Comparison of ENCODE assay signal across 10 cellular contexts in genomic region chr15:78006567-78007205, GRCh38.
A peak's percentile ranks its signal among the peaks of the same experiment; 100 is the strongest.
DNase-seq lines count a peak whose midpoint lies in the region; ATAC-seq and TF ChIP-seq lines count a peak whose summit lies in the region.
"Had no signal": no experiment of that assay in that cellular context is flagged by ENCODE, and none has a peak within 500 bp of the region (broad histone marks: within the 10 kb centered on the region; RNA-seq: fewer than 3 reads in every experiment).

No MANE protein-coding gene starts in this region.

- peaks cover 6% of the 10 kb centered on the region for H3K36me3 Mint-ChIP-seq in T-helper 17 cell (ENCODE audit: low read depth)

- DNase-seq in IMR-90, result no peak
- DNase-seq in T-helper 17 cell, result no peak
- peak; percentile 35 for DNase-seq in islet precursor cell
- no peak for DNase-seq in sigmoid colon
- no peak for DNase-seq in Peyer's patch
- DNase-seq in tibial artery, result no peak
- DNase-seq in RKO (ENCODE audit: low spot score), result no peak
- DNase-seq: CD8-positive, alpha-beta T cell; NCI-H1092 had no signal

- no peak overlapping the region for H3K56ac ChIP-seq in IMR-90 (ENCODE audit: extremely low read depth, insufficient read depth, low read length)

- H3K4me1 ChIP-seq in IMR-90 (ENCODE audit: control insufficient read depth, insufficient read depth, low read length) (peaks cover 18% of the 10 kb centered on the region), sigmoid colon (peaks cover 0 to 56% (median 51%) of the 10 kb centered on the region in 4 donors), Peyer's patch (peaks cover 0 to 29% (median 0%) of the 10 kb centered on the region in 4 donors), tibial artery (peaks cover 0 to 52% (median 39%) of the 10 kb centered on the region in 4 donors)

- no peak overlapping the region for H4K8ac ChIP-seq in IMR-90 (ENCODE audit: low read depth in 2 of 2, low read length in 2 of 2)

- H3K36me3 ChIP-seq in IMR-90 (ENCODE audit: control insufficient read depth, insufficient read depth, low read length) (peaks cover 51% of the 10 kb centered on the region), sigmoid colon (peaks cover 11 to 45% (median 13%) of the 10 kb centered on the region in 4 donors), Peyer's patch (peaks cover 0 to 87% (median 0%) of the 10 kb centered on the region in 3 donors), tibial artery (peaks cover 35 to 75% (median 66%) of the 10 kb centered on the region in 3 donors)
- H3K36me3 ChIP-seq: ovary had no signal

- 0 out of 2 replicates have a peak overlapping the region, but pooled peaks have one; percentile 15 for H3K4ac ChIP-seq in IMR-90 (ENCODE audit: low read depth, low read length)

- no peak overlapping the region for H3K4me3 ChIP-seq in IMR-90 (ENCODE audit: insufficient read depth, low read depth, low read length)
- H3K4me3 ChIP-seq in sigmoid colon, result no peak overlapping the region
- no peak overlapping the region for H3K4me3 ChIP-seq in Peyer's patch
- no peak overlapping the region for H3K4me3 ChIP-seq in tibial artery
- H3K4me3 ChIP-seq: ovary had no signal

- peaks cover 19 to 63% of the 10 kb centered on the region in 2 experiments; a peak in 3 of 4 replicates for H3K79me1 ChIP-seq in IMR-90 (ENCODE audit: low read depth in 1 of 2, low read length in 2 of 2)

- no peak overlapping the region for H4K91ac ChIP-seq in IMR-90 (ENCODE audit: insufficient read depth, low read depth, low read length)

- no peak overlapping the region for H3K4me2 ChIP-seq in IMR-90 (ENCODE audit: low read depth, low read length)

- in situ Hi-C loops in IMR-90 (cut with MboI; ENCODE audit: low sequenced_read_pairs), result no loop called here

- peaks cover 29% of the 10 kb centered on the region for H3K4me1 Mint-ChIP-seq in T-helper 17 cell

- TF ChIP-seq CTCF in IMR-90 (conservative IDR thresholded peaks at IDR 0.05; ENCODE audit: low read depth, low read length), result no peak
- no peak for TF ChIP-seq CTCF in sigmoid colon (IDR thresholded peaks at IDR 0.05)
- no peak for TF ChIP-seq CTCF in Peyer's patch (IDR thresholded peaks at IDR 0.05)
- no peak for TF ChIP-seq CTCF in tibial artery (IDR thresholded peaks at IDR 0.05)

- no TSS peak for BruUV-seq in IMR-90 (replicated peaks; lab: Mats Ljungman, UMichigan)

- H3K4me3 Mint-ChIP-seq in T-helper 17 cell, result no peak overlapping the region
- H3K4me3 Mint-ChIP-seq: CD8-positive, alpha-beta T cell had no signal

- peak overlapping the region; percentile 90 for H3K27ac Mint-ChIP-seq in T-helper 17 cell

- no peak overlapping the region for H2BK120ac ChIP-seq in IMR-90 (ENCODE audit: low read depth, low read length)

- H3K9me3 ChIP-seq in IMR-90 (ENCODE audit: control insufficient read depth, insufficient read depth, low read length) (no peaks in the 10 kb centered on the region), T-helper 17 cell (ENCODE audit: control insufficient read depth, low read length, poor library complexity, severe bottlenecking) (no peaks in the 10 kb centered on the region), sigmoid colon (no peaks in the 10 kb centered on the region), Peyer's patch (no peaks in the 10 kb centered on the region), tibial artery (no peaks in the 10 kb centered on the region)
- H3K9me3 ChIP-seq: ovary had no signal

- CTCF ChIA-PET in IMR-90 (lab: Yijun Ruan, JAX), result interaction anchor here (1.5 kb wide), 1 partner anchor 42 kb away, joined by 3 read pairs; no protein-coding TSS in a partner anchor

- ATAC-seq in IMR-90 (ENCODE audit: low read depth), result no peak
- ATAC-seq in T-helper 17 cell, result no peak
- ATAC-seq: CD8-positive, alpha-beta T cell had no signal

- TF ChIP-seq RAD21 in IMR-90 (IDR thresholded peaks at IDR 0.05; ENCODE audit: low read length), result no peak

- H2BK20ac ChIP-seq in IMR-90 (ENCODE audit: low read depth, low read length), result no peak overlapping the region

- H2AK9ac ChIP-seq in IMR-90 (replicated peaks; ENCODE audit: low read depth, low read length, poor library complexity), result no peak overlapping the region

- H3K27ac ChIP-seq in IMR-90 (ENCODE audit: insufficient read depth, low read length) (no peak overlapping the region), sigmoid colon (peak overlapping the region in 3 of 4 donors; percentile 44 to 78 (median 74)), Peyer's patch (no peak overlapping the region), tibial artery (peak overlapping the region in 1 of 2 donors; percentile 10)

- no peak overlapping the region for H2BK15ac ChIP-seq in IMR-90 (ENCODE audit: low read depth, low read length)

- H2AFZ ChIP-seq in IMR-90 (replicated peaks; ENCODE audit: low read length, poor library complexity), result no peak overlapping the region

- dilution Hi-C loops in IMR-90 (cut with HindIII; ENCODE audit: low sequenced_read_pairs, unreplicated experiment), result no loop called here

- H3K27me3 ChIP-seq in IMR-90 (ENCODE audit: control insufficient read depth, insufficient read depth, low read length) (no peaks in the 10 kb centered on the region), sigmoid colon (no peaks in the 10 kb centered on the region), Peyer's patch (no peaks in the 10 kb centered on the region), tibial artery (no peaks in the 10 kb centered on the region)
- H3K27me3 ChIP-seq: ovary had no signal

- H4K5ac ChIP-seq in IMR-90 (ENCODE audit: low read depth, low read length), result no peak overlapping the region

- peaks cover 14% of the 10 kb centered on the region for H3K9me1 ChIP-seq in IMR-90 (ENCODE audit: insufficient read depth, low read length)

- no peaks in the 10 kb centered on the region for H3K27me3 Mint-ChIP-seq in T-helper 17 cell

- intact Hi-C loops in IMR-90 (cut with micrococcal nuclease), result loop anchor here (5.0 kb wide), 3 partner anchors 41 to 86 kb away; partner anchors contain the start of gene SH2D7
- intact Hi-C loops in sigmoid colon (cut with DNase I), result loop anchor here (2.0 to 5.0 kb wide), 3 partner anchors 41 to 236 kb away; partner anchors contain the start of gene TBC1D2B
- intact Hi-C loops in tibial artery (cut with DNase I; ENCODE audit: low total_unique reads), result no loop called here

- WGBS in IMR-90 (ENCODE audit: extremely low coverage in 2 of 2, insufficient read length in 1 of 2), 2 experiments, result 96% methylated on average over 9 of the region's 13 CpGs; no CpG with 5 or more reads in 1 of the 2 experiments
- 58 to 79% methylated on average over 13 of the region's 13 CpGs for WGBS in sigmoid colon, 2 donors

- no peak overlapping the region for H3K23ac ChIP-seq in IMR-90 (ENCODE audit: low read depth, low read length)

- TF ChIP-seq POLR2A in IMR-90 (IDR thresholded peaks at IDR 0.05; ENCODE audit: low read depth, low read length) (no peak), sigmoid colon (IDR thresholded peaks at IDR 0.05) (no peak), Peyer's patch (IDR thresholded peaks at IDR 0.05) (no peak)

- H3K9ac ChIP-seq in IMR-90 (ENCODE audit: low read depth, low read length), result no peak overlapping the region

- peak overlapping the region; percentile 18; the same call in 1 of the 2 replicates for H2AK5ac ChIP-seq in IMR-90 (ENCODE audit: low read depth, low read length)

- POLR2A ChIA-PET in IMR-90 (lab: Charles Lee; ENCODE audit: unreplicated experiment), result no interaction called here

- H3K18ac ChIP-seq in IMR-90 (ENCODE audit: low read depth, low read length), result no peak overlapping the region

- H2BK5ac ChIP-seq in IMR-90 (ENCODE audit: low read depth, low read length, poor library complexity, severe bottlenecking), result no peak overlapping the region

- H3K14ac ChIP-seq in IMR-90 (replicated peaks; ENCODE audit: low read depth, low read length), result no peak overlapping the region

- peaks cover 51% of the 10 kb centered on the region for H4K20me1 ChIP-seq in IMR-90 (ENCODE audit: insufficient read depth, low read length)

- TF ChIP-seq EP300 in sigmoid colon (IDR thresholded peaks at IDR 0.05), result no peak

TF ChIP-seq in IMR-90, 13 proteins besides CTCF, POLR2A, EP300 and RAD21:
- no peak for TF ChIP-seq RCOR1 (IDR thresholded peaks at IDR 0.05; ENCODE audit: insufficient replicate concordance, low read length)
- no peak for TF ChIP-seq CHD1 (IDR thresholded peaks at IDR 0.05; ENCODE audit: low read depth, low read length)
- no peak for TF ChIP-seq MAZ (IDR thresholded peaks at IDR 0.05; ENCODE audit: borderline replicate concordance, low read depth, low read length)

Comparison
In these comparisons a context has a peak if more than half of its experiments do, and no peak if none do; other contexts are left out.
1. H3K27ac ChIP-seq: peak in sigmoid colon (3 of 4); none in IMR-90 (single experiment) and Peyer's patch (0 of 4).